17 cellular contexts compared by ENCODE assay signal in genomic region chr12:118271770-118272417, GRCh38.
DNase-seq lines count a peak whose midpoint lies in the region; ATAC-seq and TF ChIP-seq lines count a peak whose summit lies in the region.
"Had no signal": no experiment of that assay in that cellular context is flagged by ENCODE, and none has a peak within 500 bp of the region (broad histone marks: within the 10 kb centered on the region; RNA-seq: fewer than 3 reads in every experiment).

No MANE protein-coding gene starts in this region.

- ATAC-seq in GM18868 (IDR thresholded peaks at IDR 0.05; ENCODE audit: unreplicated experiment) (no peak), GM18909 (IDR thresholded peaks at IDR 0.05; ENCODE audit: poor library complexity, unreplicated experiment) (no peak)
- ATAC-seq: natural killer cell treated with Interleukin-12 subunit alpha and Interleukin-12 subunit beta and Interleukin-15 and Interleukin-18, amount 100 ng/mL, for 72 hours; Right ventricle myocardium inferior had no signal

- TF ChIP-seq CTCF in 22Rv1 (IDR thresholded peaks at IDR 0.05): no peak
- no peak for TF ChIP-seq CTCF in nephron (IDR thresholded peaks at IDR 0.05; ENCODE audit: unreplicated experiment in 3 of 3)

- peak overlapping the region in 2 of 3 experiments; percentile 7 to 15 for H3K27ac Mint-ChIP-seq in nephron
- H3K27ac Mint-ChIP-seq: activated naive CD8-positive, alpha-beta T cell treated with anti-CD3 and anti-CD28 coated beads for 36 hours; brain; natural killer cell treated with Interleukin-12 subunit alpha and Interleukin-12 subunit beta and Interleukin-15 and Interleukin-18, amount 100 ng/mL, for 72 hours; progenitor cell of endocrine pancreas had no signal

- DNase-seq in NCI-H1048 (lab: John Stamatoyannopoulos, UW): peak; percentile 32
- DNase-seq in epithelial cell of prostate (ENCODE audit: low read depth, low spot score): peak; percentile 45
- DNase-seq in NCI-H510A (lab: John Stamatoyannopoulos, UW): no peak
- DNase-seq in activated T-cell treated with anti-CD3 and anti-CD28 coated beads for 4 hours: no peak
- DNase-seq: activated CD8-positive, alpha-beta memory T cell treated with anti-CD3 and anti-CD28 coated beads for 24 hours; activated naive CD8-positive, alpha-beta T cell treated with anti-CD3 and anti-CD28 coated beads for 36 hours; NCI-H1694; NCI-H446; T-helper 1 cell had no signal

- no peak overlapping the region for H3K4me3 Mint-ChIP-seq in nephron
- H3K4me3 Mint-ChIP-seq: activated naive CD8-positive, alpha-beta T cell treated with anti-CD3 and anti-CD28 coated beads for 36 hours; brain; natural killer cell treated with Interleukin-12 subunit alpha and Interleukin-12 subunit beta and Interleukin-15 and Interleukin-18, amount 100 ng/mL, for 72 hours had no signal

- H3K9me3 Mint-ChIP-seq in nephron: no peaks in the 10 kb centered on the region
- H3K9me3 Mint-ChIP-seq: activated naive CD8-positive, alpha-beta T cell treated with anti-CD3 and anti-CD28 coated beads for 36 hours; brain; natural killer cell treated with Interleukin-12 subunit alpha and Interleukin-12 subunit beta and Interleukin-15 and Interleukin-18, amount 100 ng/mL, for 72 hours had no signal

- H3K27ac ChIP-seq in 22Rv1: peak overlapping the region; percentile 72
- H3K27ac ChIP-seq in epithelial cell of prostate: peak overlapping the region; percentile 94

- H3K4me1 Mint-ChIP-seq in nephron: no peaks in the 10 kb centered on the region
- H3K4me1 Mint-ChIP-seq: brain had no signal

- no peaks in the 10 kb centered on the region for H3K27me3 Mint-ChIP-seq in nephron (ENCODE audit: low read depth)
- H3K27me3 Mint-ChIP-seq: activated naive CD8-positive, alpha-beta T cell treated with anti-CD3 and anti-CD28 coated beads for 36 hours; brain; natural killer cell treated with Interleukin-12 subunit alpha and Interleukin-12 subunit beta and Interleukin-15 and Interleukin-18, amount 100 ng/mL, for 72 hours; progenitor cell of endocrine pancreas had no signal

- no peaks in the 10 kb centered on the region for H3K36me3 Mint-ChIP-seq in nephron (ENCODE audit: low read depth)
- H3K36me3 Mint-ChIP-seq: brain; natural killer cell treated with Interleukin-12 subunit alpha and Interleukin-12 subunit beta and Interleukin-15 and Interleukin-18, amount 100 ng/mL, for 72 hours had no signal

Comparison
In these comparisons a context has a peak if more than half of its experiments do, and no peak if none do; other contexts are left out.
1. DNase-seq: peak in NCI-H1048 (single experiment) and epithelial cell of prostate (single experiment); none in NCI-H510A (single experiment) and activated T-cell treated with anti-CD3 and anti-CD28 coated beads for 4 hours (single experiment).